In the genomic region with DNA sequence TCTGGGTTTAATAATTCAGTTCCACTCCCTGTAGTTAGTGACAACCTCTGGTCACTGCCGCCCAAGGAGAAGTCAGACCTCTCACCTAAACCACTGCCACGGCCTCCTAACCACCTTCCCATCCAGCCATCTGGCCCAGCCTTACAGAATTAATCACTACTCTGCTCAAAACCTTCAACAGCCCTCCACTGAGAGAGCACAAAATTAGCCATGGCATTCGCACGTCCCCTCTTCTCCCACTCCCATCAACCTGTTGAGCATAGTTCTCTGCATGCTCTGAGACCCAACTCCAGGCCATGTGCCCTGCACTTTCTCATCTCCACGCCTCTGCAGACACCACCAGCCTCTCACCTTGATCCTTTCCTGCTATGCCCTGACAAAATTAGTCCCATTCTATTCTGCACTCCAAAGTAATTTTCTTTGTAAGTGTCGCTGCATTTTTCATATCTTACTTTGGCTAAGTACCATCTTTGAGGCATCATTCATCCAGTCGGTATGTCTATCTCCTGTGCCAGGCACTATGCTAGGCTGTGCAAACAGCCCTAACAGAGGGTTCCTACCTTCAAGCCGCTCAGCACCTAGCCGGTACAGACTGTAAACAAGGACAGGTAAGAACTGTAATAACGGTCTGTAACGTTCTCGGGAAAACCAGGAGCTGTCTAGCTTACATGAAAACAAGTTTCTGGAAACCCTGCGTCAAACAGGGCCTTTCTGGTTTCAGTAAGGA, we compare ENCODE assay signal across 1 cellular context.
TF ChIP-seq lines count a peak whose summit lies in the region.

No MANE protein-coding gene starts in this region.

TF ChIP-seq in K562, 482 proteins besides CTCF, POLR2A, EP300 and RAD21 (continued from another document):
- TF ChIP-seq, protein P1, sequence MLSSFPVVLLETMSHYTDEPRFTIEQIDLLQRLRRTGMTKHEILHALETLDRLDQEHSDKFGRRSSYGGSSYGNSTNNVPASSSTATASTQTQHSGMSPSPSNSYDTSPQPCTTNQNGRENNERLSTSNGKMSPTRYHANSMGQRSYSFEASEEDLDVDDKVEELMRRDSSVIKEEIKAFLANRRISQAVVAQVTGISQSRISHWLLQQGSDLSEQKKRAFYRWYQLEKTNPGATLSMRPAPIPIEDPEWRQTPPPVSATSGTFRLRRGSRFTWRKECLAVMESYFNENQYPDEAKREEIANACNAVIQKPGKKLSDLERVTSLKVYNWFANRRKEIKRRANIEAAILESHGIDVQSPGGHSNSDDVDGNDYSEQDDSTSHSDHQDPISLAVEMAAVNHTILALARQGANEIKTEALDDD (IDR thresholded peaks at IDR 0.05) = 0 out of 2 replicates have a peak, but pooled peaks have one; percentile 42
- TF ChIP-seq, protein P2, sequence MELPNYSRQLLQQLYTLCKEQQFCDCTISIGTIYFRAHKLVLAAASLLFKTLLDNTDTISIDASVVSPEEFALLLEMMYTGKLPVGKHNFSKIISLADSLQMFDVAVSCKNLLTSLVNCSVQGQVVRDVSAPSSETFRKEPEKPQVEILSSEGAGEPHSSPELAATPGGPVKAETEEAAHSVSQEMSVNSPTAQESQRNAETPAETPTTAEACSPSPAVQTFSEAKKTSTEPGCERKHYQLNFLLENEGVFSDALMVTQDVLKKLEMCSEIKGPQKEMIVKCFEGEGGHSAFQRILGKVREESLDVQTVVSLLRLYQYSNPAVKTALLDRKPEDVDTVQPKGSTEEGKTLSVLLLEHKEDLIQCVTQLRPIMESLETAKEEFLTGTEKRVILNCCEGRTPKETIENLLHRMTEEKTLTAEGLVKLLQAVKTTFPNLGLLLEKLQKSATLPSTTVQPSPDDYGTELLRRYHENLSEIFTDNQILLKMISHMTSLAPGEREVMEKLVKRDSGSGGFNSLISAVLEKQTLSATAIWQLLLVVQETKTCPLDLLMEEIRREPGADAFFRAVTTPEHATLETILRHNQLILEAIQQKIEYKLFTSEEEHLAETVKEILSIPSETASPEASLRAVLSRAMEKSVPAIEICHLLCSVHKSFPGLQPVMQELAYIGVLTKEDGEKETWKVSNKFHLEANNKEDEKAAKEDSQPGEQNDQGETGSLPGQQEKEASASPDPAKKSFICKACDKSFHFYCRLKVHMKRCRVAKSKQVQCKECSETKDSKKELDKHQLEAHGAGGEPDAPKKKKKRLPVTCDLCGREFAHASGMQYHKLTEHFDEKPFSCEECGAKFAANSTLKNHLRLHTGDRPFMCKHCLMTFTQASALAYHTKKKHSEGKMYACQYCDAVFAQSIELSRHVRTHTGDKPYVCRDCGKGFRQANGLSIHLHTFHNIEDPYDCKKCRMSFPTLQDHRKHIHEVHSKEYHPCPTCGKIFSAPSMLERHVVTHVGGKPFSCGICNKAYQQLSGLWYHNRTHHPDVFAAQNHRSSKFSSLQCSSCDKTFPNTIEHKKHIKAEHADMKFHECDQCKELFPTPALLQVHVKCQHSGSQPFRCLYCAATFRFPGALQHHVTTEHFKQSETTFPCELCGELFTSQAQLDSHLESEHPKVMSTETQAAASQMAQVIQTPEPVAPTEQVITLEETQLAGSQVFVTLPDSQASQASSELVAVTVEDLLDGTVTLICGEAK (IDR thresholded peaks at IDR 0.05) = 0 out of 2 replicates have a peak, but pooled peaks have one; percentile 33
- TF ChIP-seq, protein P2 (CRISPR knock-in tag; IDR thresholded peaks at IDR 0.05) = no peak
